In genomic region chr1:87333692-87334347, GRCh38 we compare ENCODE assay signal across 8 cellular contexts. TPM values are rescaled to one million over a fixed set of nuclear protein-coding genes. Genes with fewer than 3 reads are reported as not detected.
DNase-seq lines count a peak whose midpoint lies in the region; ATAC-seq lines count a peak whose summit lies in the region.

No MANE protein-coding gene starts in this region.

- H3K36me3 Mint-ChIP-seq in central memory CD8-positive, alpha-beta T cell (ENCODE audit: insufficient read depth) = peaks cover 9% of the 10 kb centered on the region
- peaks cover 24% of the 10 kb centered on the region for H3K36me3 Mint-ChIP-seq in natural killer cell treated with Interleukin-12 subunit alpha and Interleukin-12 subunit beta and Interleukin-15 and Interleukin-18, amount 100 ng/mL, for 72 hours

- DNase-seq in MV-4-11 (lab: John Stamatoyannopoulos, UW) (peak; percentile 27), DMS 273 treated with DMSO at 0.1 percent for 48 hours (lab: John Stamatoyannopoulos, UW) (no peak)
- no peak for DNase-seq in central memory CD8-positive, alpha-beta T cell (ENCODE audit: low spot score in 2 of 2)
- DNase-seq in natural killer cell treated with Interleukin-12 subunit alpha and Interleukin-12 subunit beta and Interleukin-15 and Interleukin-18, amount 100 ng/mL, for 72 hours (ENCODE audit: low spot score) = no peak

- no peaks in the 10 kb centered on the region for H3K27me3 Mint-ChIP-seq in central memory CD8-positive, alpha-beta T cell
- no peaks in the 10 kb centered on the region for H3K27me3 Mint-ChIP-seq in natural killer cell treated with Interleukin-12 subunit alpha and Interleukin-12 subunit beta and Interleukin-15 and Interleukin-18, amount 100 ng/mL, for 72 hours

- peaks cover 53% of the 10 kb centered on the region for H3K4me1 Mint-ChIP-seq in central memory CD8-positive, alpha-beta T cell
- peaks cover 62 to 72% of the 10 kb centered on the region in 2 donors for H3K4me1 Mint-ChIP-seq in natural killer cell treated with Interleukin-12 subunit alpha and Interleukin-12 subunit beta and Interleukin-15 and Interleukin-18, amount 100 ng/mL, for 72 hours (ENCODE audit: low read depth in 2 of 2)

- H3K9me3 Mint-ChIP-seq in central memory CD8-positive, alpha-beta T cell = no peaks in the 10 kb centered on the region
- no peaks in the 10 kb centered on the region for H3K9me3 Mint-ChIP-seq in natural killer cell treated with Interleukin-12 subunit alpha and Interleukin-12 subunit beta and Interleukin-15 and Interleukin-18, amount 100 ng/mL, for 72 hours

- H3K27ac Mint-ChIP-seq in central memory CD8-positive, alpha-beta T cell (ENCODE audit: low read depth) = peak overlapping the region; percentile 90
- H3K27ac Mint-ChIP-seq in natural killer cell treated with Interleukin-12 subunit alpha and Interleukin-12 subunit beta and Interleukin-15 and Interleukin-18, amount 100 ng/mL, for 72 hours = peak overlapping the region; percentile 97

- H3K4me3 Mint-ChIP-seq in central memory CD8-positive, alpha-beta T cell = peak overlapping the region; percentile 97
- H3K4me3 Mint-ChIP-seq in natural killer cell treated with Interleukin-12 subunit alpha and Interleukin-12 subunit beta and Interleukin-15 and Interleukin-18, amount 100 ng/mL, for 72 hours = peak overlapping the region; percentile 99

- peak; percentile 42 for ATAC-seq in GM18870 (IDR thresholded peaks at IDR 0.05; ENCODE audit: unreplicated experiment)
- ATAC-seq in central memory CD8-positive, alpha-beta T cell (replicated peaks; ENCODE audit: extremely low read depth, poor library complexity, severe bottlenecking) = no peak
- ATAC-seq in natural killer cell treated with Interleukin-12 subunit alpha and Interleukin-12 subunit beta and Interleukin-15 and Interleukin-18, amount 100 ng/mL, for 72 hours = no peak
- ATAC-seq in HG02571 (IDR thresholded peaks at IDR 0.05; ENCODE audit: unreplicated experiment) = no peak
- no peak for ATAC-seq in HG03135 (IDR thresholded peaks at IDR 0.05; ENCODE audit: unreplicated experiment)
- no peak for ATAC-seq in GM18868 (IDR thresholded peaks at IDR 0.05; ENCODE audit: unreplicated experiment)

RNA-seq across cellular contexts. Expression of gene LMO4, which starts 5.1 kb away (rescaled TPM):
- total RNA-seq in natural killer cell treated with Interleukin-12 subunit alpha and Interleukin-12 subunit beta and Interleukin-15 and Interleukin-18, amount 100 ng/mL, for 72 hours = 10 to 100 TPM; 42.9 to 73.6 TPM
